Comparison of ENCODE assay signal across 17 cellular contexts in the genomic region with DNA sequence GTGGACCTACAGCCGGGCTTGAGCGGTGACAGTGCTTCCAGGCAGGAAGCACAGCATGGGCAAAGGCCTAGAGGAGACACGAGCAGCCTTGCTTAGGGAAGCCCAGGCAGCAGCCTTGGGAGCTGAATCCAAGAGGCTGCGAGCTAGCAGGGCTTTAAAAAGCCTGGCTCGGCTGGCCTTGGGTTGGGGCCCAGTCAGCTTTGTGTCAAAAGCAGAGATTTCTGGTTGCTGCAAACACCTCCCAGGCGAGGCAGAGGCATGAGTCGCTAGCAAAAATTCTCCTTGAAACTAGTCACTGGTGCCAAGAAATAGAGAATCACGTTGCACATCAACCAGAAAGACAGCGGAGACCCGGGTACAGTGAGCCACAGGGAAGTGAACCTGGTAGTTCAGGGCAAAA. TPM values are rescaled to one million over a fixed set of nuclear protein-coding genes. Genes with fewer than 3 reads are reported as not detected.
DNase-seq lines count a peak whose midpoint lies in the region; FAIRE-seq and TF ChIP-seq lines count a peak whose summit lies in the region.
"Had no signal": no experiment of that assay in that cellular context is flagged by ENCODE, and none has a peak within 500 bp of the region (broad histone marks: within the 10 kb centered on the region; RNA-seq: fewer than 3 reads in every experiment).

No MANE protein-coding gene starts in this region.

- peak; percentile 26 for DNase-seq in MCF 10A (ENCODE audit: unreplicated experiment)
- no peak for DNase-seq in breast epithelium (ENCODE audit: low spot score in 2 of 2)
- peak; percentile 26 for DNase-seq in astrocyte (ENCODE audit: low read depth)
- peak; percentile 58 for DNase-seq in kidney epithelial cell (ENCODE audit: low read depth)
- DNase-seq in uterus: peak in 1 of 2 donors; percentile 59
- no peak for DNase-seq in NCI-H187 treated with DMSO at 0.1 percent for 48 hours (lab: John Stamatoyannopoulos, UW)
- no peak for DNase-seq in DMS153 (lab: John Stamatoyannopoulos, UW)
- no peak for DNase-seq in NCI-H1092 treated with DMSO at 0.1 percent for 48 hours (lab: John Stamatoyannopoulos, UW)
- DNase-seq: activated CD4-positive, alpha-beta memory T cell treated with anti-CD3 and anti-CD28 coated beads, Interleukin-2, amount 10 ng/mL, durations not matched to agents 7 days and 5 days; activated naive CD4-positive, alpha-beta T cell treated with anti-CD3 and anti-CD28 coated beads, Interleukin-2, amount 10 ng/mL, durations not matched to agents 7 days and 5 days; NCI-H187; stimulated activated CD4-positive, alpha-beta T cell treated with anti-CD3 and anti-CD28 coated beads, Interleukin-1b, Interleukin-23, amount 100 ng/mL, for 48 hours; stimulated activated naive CD8-positive, alpha-beta T cell treated with anti-CD3 and anti-CD28 coated beads, Interleukin-15, Interleukin-2, amounts not matched to agents 100 U/mL and 50 U/mL, for 24 hours had no signal

- BruUV-seq in MCF 10A (replicated peaks; lab: Mats Ljungman, UMichigan): no TSS peak

- FAIRE-seq in astrocyte (lab: Jason Lieb, UNC): no peak
- FAIRE-seq: HepG2 had no signal

- POLR2A ChIA-PET in MCF 10A (lab: Yijun Ruan, JAX): no interaction called here

- no peak for TF ChIP-seq CTCF in MCF 10A (IDR thresholded peaks at IDR 0.05; ENCODE audit: unreplicated experiment)
- no peak for TF ChIP-seq CTCF in breast epithelium (IDR thresholded peaks at IDR 0.05)
- no peak for TF ChIP-seq CTCF in astrocyte (IDR thresholded peaks at IDR 0.05; ENCODE audit: insufficient read depth, low read depth, low read length)
- no peak for TF ChIP-seq CTCF in kidney epithelial cell (IDR thresholded peaks at IDR 0.05; ENCODE audit: insufficient read depth, low read length, poor library complexity, severe bottlenecking)
- TF ChIP-seq CTCF in uterus (IDR thresholded peaks at IDR 0.05): no peak

- H3K27ac Mint-ChIP-seq in MCF 10A (ENCODE audit: low read depth, unreplicated experiment): no peak overlapping the region
- H3K27ac Mint-ChIP-seq in astrocyte (ENCODE audit: unreplicated experiment): peak overlapping the region; percentile 66
- H3K27ac Mint-ChIP-seq: activated CD4-positive, alpha-beta memory T cell treated with anti-CD3 and anti-CD28 coated beads, Interleukin-2, amount 10 ng/mL, durations not matched to agents 7 days and 5 days; activated naive CD4-positive, alpha-beta T cell treated with anti-CD3 and anti-CD28 coated beads, Interleukin-2, amount 10 ng/mL, durations not matched to agents 7 days and 5 days had no signal

- H3K9ac ChIP-seq in astrocyte (ENCODE audit: low read length): no peak overlapping the region

- H3K4me1 ChIP-seq in breast epithelium (no peaks in the 10 kb centered on the region), astrocyte (ENCODE audit: insufficient read depth, low read length) (no peaks in the 10 kb centered on the region), uterus (no peaks in the 10 kb centered on the region)

- H3K36me3 Mint-ChIP-seq in MCF 10A (ENCODE audit: insufficient read depth, unreplicated experiment) (no peaks in the 10 kb centered on the region), astrocyte (ENCODE audit: low read depth, unreplicated experiment) (peaks cover 2% of the 10 kb centered on the region)
- H3K36me3 Mint-ChIP-seq: activated naive CD4-positive, alpha-beta T cell treated with anti-CD3 and anti-CD28 coated beads, Interleukin-2, amount 10 ng/mL, durations not matched to agents 7 days and 5 days had no signal

- H3K4me1 Mint-ChIP-seq in MCF 10A (ENCODE audit: insufficient read depth, unreplicated experiment) (no peaks in the 10 kb centered on the region), astrocyte (ENCODE audit: low read depth, unreplicated experiment) (peaks cover 6% of the 10 kb centered on the region)
- H3K4me1 Mint-ChIP-seq: activated CD4-positive, alpha-beta memory T cell treated with anti-CD3 and anti-CD28 coated beads, Interleukin-2, amount 10 ng/mL, durations not matched to agents 7 days and 5 days; activated naive CD4-positive, alpha-beta T cell treated with anti-CD3 and anti-CD28 coated beads, Interleukin-2, amount 10 ng/mL, durations not matched to agents 7 days and 5 days had no signal

- H3K27ac ChIP-seq in breast epithelium (no peak overlapping the region), astrocyte (ENCODE audit: low read depth, low read length) (no peak overlapping the region), uterus (peak overlapping the region; percentile 15)
- H3K27ac ChIP-seq: 22Rv1, neutrophil had no signal

- intact Hi-C loops in MCF 10A (cut with micrococcal nuclease): no loop called here
- intact Hi-C loops in breast epithelium (cut with DNase I; ENCODE audit: low total_unique reads): no loop called here
- intact Hi-C loops in uterus (cut with DNase I; ENCODE audit: low total_unique reads): no loop called here

- H3K27me3 ChIP-seq in breast epithelium: no peaks in the 10 kb centered on the region
- H3K27me3 ChIP-seq in astrocyte (ENCODE audit: insufficient read depth, low read length): peaks cover 4% of the 10 kb centered on the region
- no peaks in the 10 kb centered on the region for H3K27me3 ChIP-seq in kidney epithelial cell (ENCODE audit: control insufficient read depth, insufficient read depth, low read length)
- H3K27me3 ChIP-seq in uterus: no peaks in the 10 kb centered on the region
- H3K27me3 ChIP-seq: neutrophil had no signal

- H3K4me3 Mint-ChIP-seq in MCF 10A (ENCODE audit: unreplicated experiment) (no peak overlapping the region), astrocyte (ENCODE audit: unreplicated experiment) (no peak overlapping the region)
- H3K4me3 Mint-ChIP-seq: activated CD4-positive, alpha-beta memory T cell treated with anti-CD3 and anti-CD28 coated beads, Interleukin-2, amount 10 ng/mL, durations not matched to agents 7 days and 5 days; activated naive CD4-positive, alpha-beta T cell treated with anti-CD3 and anti-CD28 coated beads, Interleukin-2, amount 10 ng/mL, durations not matched to agents 7 days and 5 days had no signal

- CTCF ChIA-PET in MCF 10A (lab: Yijun Ruan, JAX): interaction anchor here (0.8 kb wide), 1 partner anchor 21 kb away, joined by 4 read pairs; no protein-coding TSS in a partner anchor

- no peak overlapping the region for H3K4me2 ChIP-seq in astrocyte (ENCODE audit: low read length)

- no peaks in the 10 kb centered on the region for H3K9me3 ChIP-seq in breast epithelium
- no peaks in the 10 kb centered on the region for H3K9me3 ChIP-seq in astrocyte (ENCODE audit: insufficient read depth, low read depth, low read length)
- no peaks in the 10 kb centered on the region for H3K9me3 ChIP-seq in uterus
- H3K9me3 ChIP-seq: neutrophil had no signal

- H3K4me3 ChIP-seq in breast epithelium (no peak overlapping the region), astrocyte (ENCODE audit: insufficient read depth, low read depth, low read length) (no peak overlapping the region), kidney epithelial cell (ENCODE audit: low read depth, low read length) (no peak overlapping the region), uterus (no peak overlapping the region)

- H3K9me3 Mint-ChIP-seq in MCF 10A (ENCODE audit: unreplicated experiment) (no peaks in the 10 kb centered on the region), astrocyte (ENCODE audit: unreplicated experiment) (no peaks in the 10 kb centered on the region)
- H3K9me3 Mint-ChIP-seq: activated CD4-positive, alpha-beta memory T cell treated with anti-CD3 and anti-CD28 coated beads, Interleukin-2, amount 10 ng/mL, durations not matched to agents 7 days and 5 days; activated naive CD4-positive, alpha-beta T cell treated with anti-CD3 and anti-CD28 coated beads, Interleukin-2, amount 10 ng/mL, durations not matched to agents 7 days and 5 days had no signal

- no peaks in the 10 kb centered on the region for H4K20me1 ChIP-seq in astrocyte (ENCODE audit: insufficient read depth, low read length)

- no peak overlapping the region for H2AFZ ChIP-seq in astrocyte (ENCODE audit: low read depth, low read length)

- H3K79me2 ChIP-seq in astrocyte (ENCODE audit: insufficient read depth, low read length): no peaks in the 10 kb centered on the region

- TF ChIP-seq POLR2A in breast epithelium (IDR thresholded peaks at IDR 0.05) (no peak), uterus (IDR thresholded peaks at IDR 0.05) (no peak)

- H3K36me3 ChIP-seq in breast epithelium: no peaks in the 10 kb centered on the region
- H3K36me3 ChIP-seq in astrocyte (ENCODE audit: insufficient read depth, low read length): no peaks in the 10 kb centered on the region
- H3K36me3 ChIP-seq in kidney epithelial cell (ENCODE audit: control insufficient read depth, insufficient read depth, low read length): no peaks in the 10 kb centered on the region
- H3K36me3 ChIP-seq in uterus: no peaks in the 10 kb centered on the region
- H3K36me3 ChIP-seq: neutrophil had no signal

- H3K27me3 Mint-ChIP-seq in MCF 10A (ENCODE audit: insufficient read depth, unreplicated experiment) (no peaks in the 10 kb centered on the region), astrocyte (ENCODE audit: low read depth, unreplicated experiment) (peaks cover 8% of the 10 kb centered on the region)
- H3K27me3 Mint-ChIP-seq: activated CD4-positive, alpha-beta memory T cell treated with anti-CD3 and anti-CD28 coated beads, Interleukin-2, amount 10 ng/mL, durations not matched to agents 7 days and 5 days had no signal

RNA-seq across cellular contexts. Expression of a gene that starts 16.1 kb away (rescaled TPM):
- total RNA-seq in MCF 10A (2022) (not detected in 2 replicates), breast epithelium (not detected), astrocyte (not detected in 2 replicates), kidney epithelial cell (not detected in 2 replicates), uterus (not detected)
- total RNA-seq: activated CD4-positive, alpha-beta memory T cell treated with anti-CD3 and anti-CD28 coated beads, Interleukin-2, amount 10 ng/mL, durations not matched to agents 7 days and 5 days; HepG2; T-helper 2 cell treated with Interferon-gamma antibody and Interleukin-4, amounts not matched to agents 100 ng/mL and 5 ng/mL, for 36 hours had no signal

RNA-seq across cellular contexts. Expression of a gene that starts 27.9 kb away (rescaled TPM):
- not detected in 2 replicates for total RNA-seq in MCF 10A (2022)
- total RNA-seq in breast epithelium: not detected
- not detected in 2 replicates for total RNA-seq in astrocyte
- total RNA-seq in kidney epithelial cell: not detected in 2 replicates
- total RNA-seq in uterus: not detected
- total RNA-seq: activated CD4-positive, alpha-beta memory T cell treated with anti-CD3 and anti-CD28 coated beads, Interleukin-2, amount 10 ng/mL, durations not matched to agents 7 days and 5 days; HepG2; T-helper 2 cell treated with Interferon-gamma antibody and Interleukin-4, amounts not matched to agents 100 ng/mL and 5 ng/mL, for 36 hours had no signal

Comparison
In these comparisons a context has a peak if more than half of its experiments do, and no peak if none do; other contexts are left out.
1. DNase-seq: peak in MCF 10A (single experiment), astrocyte (single experiment) and kidney epithelial cell (single experiment); none in breast epithelium (0 of 2), NCI-H187 treated with DMSO at 0.1 percent for 48 hours (single experiment), DMS153 (single experiment) and NCI-H1092 treated with DMSO at 0.1 percent for 48 hours (single experiment).
2. H3K27ac ChIP-seq: peak in uterus (2 of 2); none in breast epithelium (0 of 2) and astrocyte (single experiment).